13 cellular contexts compared by ENCODE assay signal in the genomic region with DNA sequence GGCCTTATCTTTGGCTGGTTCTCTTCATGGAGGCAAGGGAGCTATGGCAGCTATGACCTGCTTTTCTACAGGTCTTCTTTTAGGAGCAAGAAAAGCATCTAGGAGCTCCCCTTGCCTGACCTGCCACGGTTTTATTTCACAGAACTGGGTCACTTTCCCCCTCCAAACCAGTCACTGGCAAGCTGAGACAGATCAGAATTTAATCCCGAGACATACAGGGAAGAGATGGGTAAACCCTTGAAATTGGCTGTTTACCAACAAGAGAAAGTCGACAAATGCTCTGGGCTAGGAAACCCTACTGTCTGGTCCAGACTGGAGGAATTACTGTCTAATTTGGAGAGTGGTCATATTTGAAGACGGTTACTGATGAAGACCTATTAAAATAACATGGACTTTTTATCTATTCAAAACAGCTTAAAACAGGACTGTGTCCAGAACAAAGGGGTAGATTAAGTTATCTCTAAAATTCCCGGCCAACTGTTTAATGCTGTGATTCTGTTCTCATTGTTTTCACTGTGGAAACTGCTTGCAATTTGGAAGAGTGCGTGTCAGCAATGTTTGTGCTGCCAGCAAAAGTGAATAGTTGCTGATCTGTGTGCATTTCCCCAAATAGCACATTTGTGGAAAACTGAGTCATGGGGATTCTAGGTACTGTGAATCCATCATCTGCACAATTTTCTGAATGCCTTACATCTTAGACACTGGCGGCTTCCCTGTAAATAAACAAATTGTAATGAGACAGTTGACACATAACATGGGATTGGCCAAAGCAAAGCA.
DNase-seq lines count a peak whose midpoint lies in the region; ATAC-seq and TF ChIP-seq lines count a peak whose summit lies in the region.
"Had no signal": no experiment of that assay in that cellular context is flagged by ENCODE, and none has a peak within 500 bp of the region (broad histone marks: within the 10 kb centered on the region; RNA-seq: fewer than 3 reads in every experiment).

No MANE protein-coding gene starts in this region.

- H3K27me3 ChIP-seq in gastroesophageal sphincter (no peaks in the 10 kb centered on the region), trophoblast cell (ENCODE audit: insufficient read depth, low read length) (no peaks in the 10 kb centered on the region)
- H3K27me3 ChIP-seq: upper lobe of right lung had no signal

- H2BK12ac ChIP-seq in trophoblast cell (ENCODE audit: low read length) = no peak overlapping the region

- intact Hi-C loops in activated CD4-positive, alpha-beta T cell treated with anti-CD3 and anti-CD28 coated beads for 36 hours (cut with DNase I, micrococcal nuclease) = no loop called here

- no peaks in the 10 kb centered on the region for H3K36me3 ChIP-seq in gastroesophageal sphincter
- H3K36me3 ChIP-seq in trophoblast cell (ENCODE audit: control insufficient read depth in 1 of 2, insufficient read depth in 2 of 2, low read length in 2 of 2) = no peaks in the 10 kb centered on the region
- H3K36me3 ChIP-seq: upper lobe of right lung had no signal

- no peak overlapping the region for H3K14ac ChIP-seq in trophoblast cell (ENCODE audit: low read length)

- no peaks in the 10 kb centered on the region for H3K79me2 ChIP-seq in trophoblast cell (ENCODE audit: control insufficient read depth, insufficient read depth, low read length, poor library complexity)

- H3K4me3 Mint-ChIP-seq in activated CD4-positive, alpha-beta T cell treated with anti-CD3 and anti-CD28 coated beads for 36 hours = no peak overlapping the region
- H3K4me3 Mint-ChIP-seq: activated naive CD4-positive, alpha-beta T cell treated with anti-CD3 and anti-CD28 coated beads, Interleukin-2, amount 50 U/mL, for 24 hours had no signal

- H3K4me1 ChIP-seq in gastroesophageal sphincter = peaks cover 0 to 3% (median 0%) of the 10 kb centered on the region in 3 donors
- no peaks in the 10 kb centered on the region for H3K4me1 ChIP-seq in trophoblast cell (ENCODE audit: control insufficient read depth in 1 of 2, insufficient read depth in 2 of 2, low read length in 2 of 2)
- H3K4me1 ChIP-seq: upper lobe of right lung had no signal

- H3K4me1 Mint-ChIP-seq in activated CD4-positive, alpha-beta T cell treated with anti-CD3 and anti-CD28 coated beads for 36 hours = no peaks in the 10 kb centered on the region
- H3K4me1 Mint-ChIP-seq: activated naive CD4-positive, alpha-beta T cell treated with anti-CD3 and anti-CD28 coated beads, Interleukin-2, amount 50 U/mL, for 24 hours had no signal

- no peak overlapping the region for H2AFZ ChIP-seq in trophoblast cell (ENCODE audit: insufficient read depth, low read length, poor library complexity)

- TF ChIP-seq EP300 in gastroesophageal sphincter (IDR thresholded peaks at IDR 0.05) = no peak

- no peaks in the 10 kb centered on the region for H3K36me3 Mint-ChIP-seq in activated CD4-positive, alpha-beta T cell treated with anti-CD3 and anti-CD28 coated beads for 36 hours (ENCODE audit: low read depth)
- H3K36me3 Mint-ChIP-seq: activated naive CD4-positive, alpha-beta T cell treated with anti-CD3 and anti-CD28 coated beads, Interleukin-2, amount 50 U/mL, for 24 hours had no signal

- H3K4ac ChIP-seq in trophoblast cell (ENCODE audit: low read depth, low read length) = no peak overlapping the region

- H2BK5ac ChIP-seq in trophoblast cell (ENCODE audit: low read depth, low read length, poor library complexity) = no peak overlapping the region

- no peak overlapping the region for H4K8ac ChIP-seq in trophoblast cell (ENCODE audit: low read depth, low read length)

- H4K91ac ChIP-seq in trophoblast cell (ENCODE audit: low read depth, low read length) = no peak overlapping the region

- H3K9me3 ChIP-seq in gastroesophageal sphincter (no peaks in the 10 kb centered on the region), trophoblast cell (ENCODE audit: insufficient read depth, low read depth, low read length) (no peaks in the 10 kb centered on the region)
- H3K9me3 ChIP-seq: upper lobe of right lung had no signal

- no peaks in the 10 kb centered on the region for H3K79me1 ChIP-seq in trophoblast cell (ENCODE audit: low read length)

- ATAC-seq in gastroesophageal sphincter (peak; percentile 44), HG02884 (IDR thresholded peaks at IDR 0.05; ENCODE audit: unreplicated experiment) (no peak), GM18909 (IDR thresholded peaks at IDR 0.05; ENCODE audit: poor library complexity, unreplicated experiment) (no peak)
- no peak for ATAC-seq in activated CD4-positive, alpha-beta T cell treated with anti-CD3 and anti-CD28 coated beads for 36 hours
- ATAC-seq: upper lobe of right lung had no signal

- DNase-seq in Daoy (ENCODE audit: low read depth) (peak; percentile 47), amniotic stem cell (lab: John Stamatoyannopoulos, UW) (peak; percentile 71), trophoblast cell (peak; percentile 65 to 83)
- DNase-seq in stimulated activated CD4-positive, alpha-beta T cell treated with anti-CD3 and anti-CD28 coated beads, Interleukin-2, amount 100 ng/mL, for 24 hours = no peak
- no peak for DNase-seq in activated CD4-positive, alpha-beta T cell treated with anti-CD3 and anti-CD28 coated beads for 36 hours
- DNase-seq: activated CD4-positive, alpha-beta T cell treated with anti-CD3 and anti-CD28 coated beads for 4 hours; erythroblast; NCI-H2029; upper lobe of right lung had no signal

- H2BK120ac ChIP-seq in trophoblast cell (ENCODE audit: insufficient read depth, low read length, poor library complexity) = no peak overlapping the region

- POLR2A ChIA-PET in activated CD4-positive, alpha-beta T cell treated with anti-CD3 and anti-CD28 coated beads for 36 hours (lab: Charles Lee) = no interaction called here

- no peak overlapping the region for H3K9ac ChIP-seq in trophoblast cell (ENCODE audit: low read length)

- no peak overlapping the region for H4K12ac ChIP-seq in trophoblast cell (ENCODE audit: low read depth, low read length)

- H3K9me3 Mint-ChIP-seq in activated CD4-positive, alpha-beta T cell treated with anti-CD3 and anti-CD28 coated beads for 36 hours (ENCODE audit: low read depth) = no peaks in the 10 kb centered on the region
- H3K9me3 Mint-ChIP-seq: activated naive CD4-positive, alpha-beta T cell treated with anti-CD3 and anti-CD28 coated beads, Interleukin-2, amount 50 U/mL, for 24 hours had no signal

- H3K27me3 Mint-ChIP-seq in activated CD4-positive, alpha-beta T cell treated with anti-CD3 and anti-CD28 coated beads for 36 hours = no peaks in the 10 kb centered on the region
- H3K27me3 Mint-ChIP-seq: activated naive CD4-positive, alpha-beta T cell treated with anti-CD3 and anti-CD28 coated beads, Interleukin-2, amount 50 U/mL, for 24 hours had no signal

- H3K18ac ChIP-seq in trophoblast cell (ENCODE audit: low read length) = no peak overlapping the region

- H2AK5ac ChIP-seq in trophoblast cell (ENCODE audit: low read length) = no peak overlapping the region

- TF ChIP-seq CTCF in gastroesophageal sphincter (IDR thresholded peaks at IDR 0.05) = no peak

- TF ChIP-seq POLR2A in gastroesophageal sphincter (IDR thresholded peaks at IDR 0.05) = no peak

- CTCF ChIA-PET in activated CD4-positive, alpha-beta T cell treated with anti-CD3 and anti-CD28 coated beads for 36 hours (lab: Charles Lee) = interaction anchor here (1.0 kb wide), 1 partner anchor 96 kb away, joined by 3 read pairs; no protein-coding TSS in a partner anchor

- H3K4me3 ChIP-seq in gastroesophageal sphincter (no peak overlapping the region), trophoblast cell (ENCODE audit: low read depth, low read length) (no peak overlapping the region)
- H3K4me3 ChIP-seq: upper lobe of right lung had no signal

- H3K23ac ChIP-seq in trophoblast cell (ENCODE audit: low read length) = no peak overlapping the region

- H3K27ac ChIP-seq in gastroesophageal sphincter = no peak overlapping the region
- H3K27ac ChIP-seq in trophoblast cell (ENCODE audit: low read depth, low read length) = no peak overlapping the region
- H3K27ac ChIP-seq: upper lobe of right lung had no signal

- WGBS in gastroesophageal sphincter (ENCODE audit: low coverage in 1 of 2), 2 donors = 22 to 36% methylated on average over 7 of the region's 7 CpGs
- WGBS in trophoblast cell (ENCODE audit: extremely low coverage, insufficient coverage, insufficient read length) = no CpG with 5 or more reads among the region's 7 CpGs

- H3K4me2 ChIP-seq in trophoblast cell (ENCODE audit: low read length) = no peak overlapping the region

- no peak overlapping the region for H3K27ac Mint-ChIP-seq in activated CD4-positive, alpha-beta T cell treated with anti-CD3 and anti-CD28 coated beads for 36 hours
- H3K27ac Mint-ChIP-seq: activated naive CD4-positive, alpha-beta T cell treated with anti-CD3 and anti-CD28 coated beads, Interleukin-2, amount 50 U/mL, for 24 hours had no signal

Comparison
In these comparisons a context has a peak if more than half of its experiments do, and no peak if none do; other contexts are left out.
1. DNase-seq: peak in Daoy (single experiment), amniotic stem cell (single experiment) and trophoblast cell (2 of 2); none in stimulated activated CD4-positive, alpha-beta T cell treated with anti-CD3 and anti-CD28 coated beads, Interleukin-2, amount 100 ng/mL, for 24 hours (0 of 2) and activated CD4-positive, alpha-beta T cell treated with anti-CD3 and anti-CD28 coated beads for 36 hours (single experiment).